7 cellular contexts compared by ENCODE assay signal in genomic region chrX:38879631-38880220, GRCh38.
A peak's percentile ranks its signal among the peaks of the same experiment; 100 is the strongest.
DNase-seq lines count a peak whose midpoint lies in the region; ATAC-seq lines count a peak whose summit lies in the region.

No MANE protein-coding gene starts in this region.

- peak; percentile 77 for ATAC-seq in GM18907 (IDR thresholded peaks at IDR 0.05; ENCODE audit: unreplicated experiment)
- peak; percentile 61 for ATAC-seq in HG02943 (IDR thresholded peaks at IDR 0.05; ENCODE audit: low read depth, unreplicated experiment)
- peak; percentile 93 for ATAC-seq in left ventricle myocardium superior

- DNase-seq in NCI-H2107 treated with DMSO at 0.1 percent for 48 hours (lab: John Stamatoyannopoulos, UW; ENCODE audit: unreplicated experiment) = peak; percentile 75
- peak; percentile 57 for DNase-seq in left ventricle myocardium superior
- DNase-seq in A172 (ENCODE audit: low spot score) = no peak
- DNase-seq in occipital lobe (lab: John Stamatoyannopoulos, UW) = no peak
- no peak for DNase-seq in dermis blood vessel endothelial cell

- intact Hi-C loops in left ventricle myocardium superior (cut with micrococcal nuclease) = no loop called here

Comparison
In these comparisons a context has a peak if more than half of its experiments do, and no peak if none do; other contexts are left out.
1. DNase-seq: peak in NCI-H2107 treated with DMSO at 0.1 percent for 48 hours (single experiment) and left ventricle myocardium superior (single experiment); none in A172 (single experiment), occipital lobe (single experiment) and dermis blood vessel endothelial cell (single experiment).
2. Peak in every context shown above with its lines, with median percentiles within 50 percentile points of each other: ATAC-seq.